Comparison of ENCODE assay signal across 2 cellular contexts in genomic region chr3:167669699-167670098, GRCh38.
TF ChIP-seq lines count a peak whose summit lies in the region.

No MANE protein-coding gene starts in this region.

TF ChIP-seq in K562, 482 proteins besides CTCF, POLR2A, EP300 and RAD21:
- TF ChIP-seq C11orf30 (IDR thresholded peaks at IDR 0.05; ENCODE audit: low read depth) = 0 out of 2 replicates have a peak, but pooled peaks have one; percentile 44
- TF ChIP-seq SUPT5H (IDR thresholded peaks at IDR 0.05) = peak; percentile 32; the same call in 1 of the 2 replicates
- TF ChIP-seq RBM25 (IDR thresholded peaks at IDR 0.05; ENCODE audit: low read depth, low read length, severe bottlenecking) = no peak
- peak; percentile 43 for TF ChIP-seq POLR2B (IDR thresholded peaks at IDR 0.05; ENCODE audit: low read depth, partially characterized antibody)

TF ChIP-seq in HepG2, 621 proteins besides CTCF, POLR2A, EP300 and RAD21:
- TF ChIP-seq UBTF (CRISPR knock-in tag; IDR thresholded peaks at IDR 0.05) = no peak
- TF ChIP-seq RBM22 (optimal IDR thresholded peaks at IDR 0.05; ENCODE audit: low read length) = peak; percentile 13
TF ChIP-seq in HepG2: peak in this region for 1.
